ENCODE assay signal across 16 cellular contexts in genomic region chr2:241456546-241456945, GRCh38.
"Had no signal": no experiment of that assay in that cellular context is flagged by ENCODE, and none has a peak within 500 bp of the region (broad histone marks: within the 10 kb centered on the region; RNA-seq: fewer than 3 reads in every experiment).

No MANE protein-coding gene starts in this region.

- H3K4me1 ChIP-seq: esophagus muscularis mucosa, right atrium auricular region, tibial artery, uterus had no signal

- H3K27ac Mint-ChIP-seq: dendritic cell treated with granulocyte-macrophage colony-stimulating factor and Interleukin-4, amounts not matched to agents 40 ng/mL and 50 ng/mL, for 4 days; effector memory CD8-positive, alpha-beta T cell; stimulated activated memory B cell treated with anti-CD40 and anti-IgM and Interleukin-4, amounts not matched to agents 10 μg/mL and 1 μg/mL and 100 μg/mL, for 72 hours; stimulated activated naive CD8-positive, alpha-beta T cell treated with anti-CD3 and anti-CD28 coated beads, Interleukin-15, Interleukin-2, amounts not matched to agents 100 ng/mL and 50 ng/mL, for 24 hours had no signal

- H3K36me3 ChIP-seq: gastrocnemius medialis, ovary, right atrium auricular region, upper lobe of left lung, uterus had no signal

- H3K36me3 Mint-ChIP-seq: stimulated activated memory B cell treated with anti-CD40 and anti-IgM and Interleukin-4, amounts not matched to agents 10 μg/mL and 1 μg/mL and 100 μg/mL, for 72 hours had no signal

- H3K27me3 Mint-ChIP-seq: stimulated activated memory B cell treated with anti-CD40 and anti-IgM and Interleukin-4, amounts not matched to agents 10 μg/mL and 1 μg/mL and 100 μg/mL, for 72 hours had no signal

- H3K27ac ChIP-seq: epithelial cell of prostate, esophagus muscularis mucosa, gastrocnemius medialis, ovary, right atrium auricular region, tibial artery, upper lobe of left lung, uterus had no signal

- H3K9me3 Mint-ChIP-seq: dendritic cell treated with granulocyte-macrophage colony-stimulating factor and Interleukin-4, amounts not matched to agents 40 ng/mL and 50 ng/mL, for 4 days; effector memory CD8-positive, alpha-beta T cell; naive thymus-derived CD4-positive, alpha-beta T cell; stimulated activated memory B cell treated with anti-CD40 and anti-IgM and Interleukin-4, amounts not matched to agents 10 μg/mL and 1 μg/mL and 100 μg/mL, for 72 hours; stimulated activated naive CD8-positive, alpha-beta T cell treated with anti-CD3 and anti-CD28 coated beads, Interleukin-15, Interleukin-2, amounts not matched to agents 100 ng/mL and 50 ng/mL, for 24 hours had no signal

- H3K9me3 ChIP-seq: esophagus muscularis mucosa, gastrocnemius medialis, ovary, right atrium auricular region, tibial artery, upper lobe of left lung, uterus had no signal

- DNase-seq: effector memory CD8-positive, alpha-beta T cell; gastrocnemius medialis; naive thymus-derived CD4-positive, alpha-beta T cell; nucleus accumbens; ovary; small intestine; stimulated activated CD4-positive, alpha-beta T cell treated with anti-CD3 and anti-CD28 coated beads, Interleukin-4, amount 100 ng/mL, for 1 hour; tibial artery; upper lobe of left lung; uterus had no signal

- H3K4me3 ChIP-seq: esophagus muscularis mucosa, gastrocnemius medialis, ovary, right atrium auricular region, tibial artery, upper lobe of left lung, uterus had no signal

- H3K27me3 ChIP-seq: esophagus muscularis mucosa, gastrocnemius medialis, ovary, right atrium auricular region, tibial artery, upper lobe of left lung, uterus had no signal

- H3K4me1 Mint-ChIP-seq: naive thymus-derived CD4-positive, alpha-beta T cell; stimulated activated memory B cell treated with anti-CD40 and anti-IgM and Interleukin-4, amounts not matched to agents 10 μg/mL and 1 μg/mL and 100 μg/mL, for 72 hours had no signal

- ATAC-seq: effector memory CD8-positive, alpha-beta T cell; gastrocnemius medialis; naive thymus-derived CD4-positive, alpha-beta T cell; stimulated activated memory B cell treated with anti-CD40 and anti-IgM and Interleukin-4, amounts not matched to agents 10 μg/mL and 1 μg/mL and 100 μg/mL, for 72 hours had no signal

- H3K4me3 Mint-ChIP-seq: dendritic cell treated with granulocyte-macrophage colony-stimulating factor and Interleukin-4, amounts not matched to agents 40 ng/mL and 50 ng/mL, for 4 days; effector memory CD8-positive, alpha-beta T cell; naive thymus-derived CD4-positive, alpha-beta T cell; stimulated activated memory B cell treated with anti-CD40 and anti-IgM and Interleukin-4, amounts not matched to agents 10 μg/mL and 1 μg/mL and 100 μg/mL, for 72 hours; stimulated activated naive CD8-positive, alpha-beta T cell treated with anti-CD3 and anti-CD28 coated beads, Interleukin-15, Interleukin-2, amounts not matched to agents 100 ng/mL and 50 ng/mL, for 24 hours had no signal
